Comparison of ENCODE assay signal across 8 cellular contexts in the genomic region with DNA sequence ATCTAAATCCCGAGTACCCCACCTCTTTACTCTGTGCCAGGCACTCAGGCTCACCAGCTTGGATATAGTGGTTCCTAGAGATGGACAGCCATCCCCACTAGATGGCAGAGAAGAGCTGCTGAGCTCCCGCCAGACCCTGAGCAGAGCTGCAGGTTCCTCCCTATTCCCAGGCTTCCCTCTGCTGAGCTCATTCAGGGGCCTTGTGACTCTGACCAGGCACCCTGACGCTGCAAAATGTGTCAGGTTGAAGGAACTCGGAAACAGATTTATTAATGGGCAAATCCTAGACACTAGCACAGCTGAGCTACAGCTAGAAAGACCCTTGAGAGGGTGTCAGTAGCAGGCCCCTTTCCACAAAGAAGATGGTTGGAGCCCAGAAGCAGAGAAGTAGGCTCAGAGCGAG. TPM values are rescaled to one million over a fixed set of nuclear protein-coding genes. Genes with fewer than 3 reads are reported as not detected.
DNase-seq lines count a peak whose midpoint lies in the region; ATAC-seq and TF ChIP-seq lines count a peak whose summit lies in the region.

No MANE protein-coding gene starts in this region.

- H3K36me3 ChIP-seq in DND-41 (ENCODE audit: insufficient read depth, low read length) (peaks cover 30% of the 10 kb centered on the region), heart left ventricle (peaks cover 0 to 38% (median 2%) of the 10 kb centered on the region in 9 donors), uterus (no peaks in the 10 kb centered on the region)

- no peak overlapping the region for H3K4me2 ChIP-seq in DND-41 (ENCODE audit: insufficient read depth, low read length)

- H3K9me3 ChIP-seq in DND-41 (ENCODE audit: insufficient read depth, low read length, severe bottlenecking): no peaks in the 10 kb centered on the region
- no peaks in the 10 kb centered on the region for H3K9me3 ChIP-seq in heart left ventricle
- H3K9me3 ChIP-seq in uterus: no peaks in the 10 kb centered on the region

- H3K27ac ChIP-seq in DND-41 (ENCODE audit: low read length): peak overlapping the region; percentile 50
- H3K27ac ChIP-seq in heart left ventricle: peak overlapping the region in 11 of 12 donors; percentile 48 to 89 (median 74)
- H3K27ac ChIP-seq in uterus: peak overlapping the region; percentile 83 to 93

- TF ChIP-seq CTCF in DND-41 (IDR thresholded peaks at IDR 0.05; ENCODE audit: borderline replicate concordance, extremely low read depth, low read length, poor library complexity, severe bottlenecking) (peak; percentile 91), heart left ventricle (IDR thresholded peaks at IDR 0.05) (peak; percentile 84 to 97 (median 92)), uterus (IDR thresholded peaks at IDR 0.05) (peak; percentile 87 to 95 (median 92))

- no peaks in the 10 kb centered on the region for H3K4me1 ChIP-seq in DND-41 (ENCODE audit: insufficient read depth, low read length)
- peaks cover 3 to 59% (median 29%) of the 10 kb centered on the region in 12 donors for H3K4me1 ChIP-seq in heart left ventricle
- no peaks in the 10 kb centered on the region for H3K4me1 ChIP-seq in uterus

- DNase-seq in DND-41 (peak; percentile 76), H4 (ENCODE audit: low spot score) (peak; percentile 94), NAMALWA (ENCODE audit: low spot score) (peak; percentile 78), amniotic epithelial cell (ENCODE audit: low read depth) (peak; percentile 93), heart left ventricle (peak; percentile 87 to 89 (median 88)), pons (ENCODE audit: low spot score) (peak; percentile 96), uterus (peak; percentile 89 to 90)

- H3K9ac ChIP-seq in DND-41 (ENCODE audit: low read depth, low read length): no peak overlapping the region

- no peaks in the 10 kb centered on the region for H3K27me3 ChIP-seq in DND-41 (ENCODE audit: insufficient read depth, low read length, poor library complexity)
- H3K27me3 ChIP-seq in heart left ventricle: no peaks in the 10 kb centered on the region
- H3K27me3 ChIP-seq in uterus: no peaks in the 10 kb centered on the region

- ATAC-seq in DND-41 (ENCODE audit: insufficient read depth, low read depth) (peak; percentile 99), SK-N-SH treated with all-trans-retinoic acid at 6 μM for 48 hours (peak; percentile 96), heart left ventricle (peak; percentile 88 to 93 (median 90))

- H4K20me1 ChIP-seq in DND-41 (ENCODE audit: insufficient read depth, low read length): no peaks in the 10 kb centered on the region

- no peaks in the 10 kb centered on the region for H3K79me2 ChIP-seq in DND-41 (ENCODE audit: insufficient read depth, low read length)

- TF ChIP-seq POLR2A in heart left ventricle (IDR thresholded peaks at IDR 0.05): peak in 1 of 2 donors; percentile 31
- TF ChIP-seq POLR2A in uterus (IDR thresholded peaks at IDR 0.05): no peak

- H3K4me3 ChIP-seq in DND-41 (ENCODE audit: low read depth in 1 of 2, low read length in 2 of 2) (no peak overlapping the region), heart left ventricle (no peak overlapping the region), uterus (no peak overlapping the region)

- WGBS in heart left ventricle, 4 donors: 15 to 21% (median 20%) methylated on average over 5 of the region's 5 CpGs

- intact Hi-C loops in heart left ventricle (cut with DNase I): loop anchor here (1.0 to 5.0 kb wide), 12 partner anchors 72 to 442 kb away; a partner anchor contains a TSS
- intact Hi-C loops in uterus (cut with DNase I; ENCODE audit: low total_unique reads): no loop called here

- H2AFZ ChIP-seq in DND-41 (ENCODE audit: low read depth, low read length): no peak overlapping the region

TF ChIP-seq in SK-N-SH treated with all-trans-retinoic acid at 6 μM for 48 hours, 23 proteins besides CTCF, POLR2A, EP300 and RAD21:
- TF ChIP-seq, protein P1, sequence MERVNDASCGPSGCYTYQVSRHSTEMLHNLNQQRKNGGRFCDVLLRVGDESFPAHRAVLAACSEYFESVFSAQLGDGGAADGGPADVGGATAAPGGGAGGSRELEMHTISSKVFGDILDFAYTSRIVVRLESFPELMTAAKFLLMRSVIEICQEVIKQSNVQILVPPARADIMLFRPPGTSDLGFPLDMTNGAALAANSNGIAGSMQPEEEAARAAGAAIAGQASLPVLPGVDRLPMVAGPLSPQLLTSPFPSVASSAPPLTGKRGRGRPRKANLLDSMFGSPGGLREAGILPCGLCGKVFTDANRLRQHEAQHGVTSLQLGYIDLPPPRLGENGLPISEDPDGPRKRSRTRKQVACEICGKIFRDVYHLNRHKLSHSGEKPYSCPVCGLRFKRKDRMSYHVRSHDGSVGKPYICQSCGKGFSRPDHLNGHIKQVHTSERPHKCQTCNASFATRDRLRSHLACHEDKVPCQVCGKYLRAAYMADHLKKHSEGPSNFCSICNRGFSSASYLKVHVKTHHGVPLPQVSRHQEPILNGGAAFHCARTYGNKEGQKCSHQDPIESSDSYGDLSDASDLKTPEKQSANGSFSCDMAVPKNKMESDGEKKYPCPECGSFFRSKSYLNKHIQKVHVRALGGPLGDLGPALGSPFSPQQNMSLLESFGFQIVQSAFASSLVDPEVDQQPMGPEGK (CRISPR knock-in tag; IDR thresholded peaks at IDR 0.05; ENCODE audit: borderline replicate concordance): no peak
- TF ChIP-seq TCF4 (CRISPR knock-in tag; IDR thresholded peaks at IDR 0.05; ENCODE audit: borderline replicate concordance): no peak
- TF ChIP-seq ARNTL (CRISPR knock-in tag; IDR thresholded peaks at IDR 0.05; ENCODE audit: borderline replicate concordance, low read depth): no peak
- no peak for TF ChIP-seq ZNF70 (CRISPR knock-in tag; IDR thresholded peaks at IDR 0.05)
- TF ChIP-seq ZNF565 (CRISPR knock-in tag; conservative IDR thresholded peaks at IDR 0.05; ENCODE audit: low read depth): no peak
- TF ChIP-seq, protein P2, sequence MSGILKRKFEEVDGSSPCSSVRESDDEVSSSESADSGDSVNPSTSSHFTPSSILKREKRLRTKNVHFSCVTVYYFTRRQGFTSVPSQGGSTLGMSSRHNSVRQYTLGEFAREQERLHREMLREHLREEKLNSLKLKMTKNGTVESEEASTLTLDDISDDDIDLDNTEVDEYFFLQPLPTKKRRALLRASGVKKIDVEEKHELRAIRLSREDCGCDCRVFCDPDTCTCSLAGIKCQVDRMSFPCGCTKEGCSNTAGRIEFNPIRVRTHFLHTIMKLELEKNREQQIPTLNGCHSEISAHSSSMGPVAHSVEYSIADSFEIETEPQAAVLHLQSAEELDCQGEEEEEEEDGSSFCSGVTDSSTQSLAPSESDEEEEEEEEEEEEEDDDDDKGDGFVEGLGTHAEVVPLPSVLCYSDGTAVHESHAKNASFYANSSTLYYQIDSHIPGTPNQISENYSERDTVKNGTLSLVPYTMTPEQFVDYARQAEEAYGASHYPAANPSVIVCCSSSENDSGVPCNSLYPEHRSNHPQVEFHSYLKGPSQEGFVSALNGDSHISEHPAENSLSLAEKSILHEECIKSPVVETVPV (CRISPR knock-in tag; IDR thresholded peaks at IDR 0.05): no peak
- TF ChIP-seq SNAI2 (CRISPR knock-in tag; IDR thresholded peaks at IDR 0.05): no peak
- no peak for TF ChIP-seq GLIS3 (CRISPR knock-in tag; IDR thresholded peaks at IDR 0.05)
- no peak for TF ChIP-seq ZFP30 (CRISPR knock-in tag; IDR thresholded peaks at IDR 0.05)
- no peak for TF ChIP-seq ZC3H10 (CRISPR knock-in tag; IDR thresholded peaks at IDR 0.05)
- TF ChIP-seq TOX (CRISPR knock-in tag; IDR thresholded peaks at IDR 0.05; ENCODE audit: borderline replicate concordance): no peak
- TF ChIP-seq CSDC2 (CRISPR knock-in tag; IDR thresholded peaks at IDR 0.05): no peak

RNA-seq across cellular contexts. Expression of a gene that starts 38.2 kb away (rescaled TPM):
- total RNA-seq in H4 (2014; rRNA removed; shearing (Covaris generic)): not detected in 2 replicates
- not detected for total RNA-seq in heart left ventricle
- under 1 TPM in 1 of 2 donors, not detected in 1; 0.08 TPM for polyA plus RNA-seq in heart left ventricle
- total RNA-seq in uterus: under 1 TPM in 1 of 4 donors, not detected in 3; 0.34 TPM

RNA-seq across cellular contexts. Expression of a gene that starts 50.2 kb away (rescaled TPM):
- total RNA-seq in H4 (2014; rRNA removed; shearing (Covaris generic)): 12.4 and 23.6 TPM in 2 replicates
- total RNA-seq in heart left ventricle (10 to 100 TPM; 13.1 to 34.2 (median 16.6) TPM), uterus (10 to 100 TPM in 3 of 4 donors, 1 to 10 TPM in 1; 4.1 to 70.2 (median 38.6) TPM)
- polyA plus RNA-seq in heart left ventricle: 10 to 100 TPM in 1 of 2 donors, 1 to 10 TPM in 1; 7.2 to 25.2 TPM

RNA-seq across cellular contexts. Expression of a gene that starts 50.5 kb away (rescaled TPM):
- total RNA-seq in H4 (2014; rRNA removed; shearing (Covaris generic)): 35.4 and 40.5 TPM in 2 replicates
- total RNA-seq in heart left ventricle (10 to 100 TPM; 13.0 to 26.7 (median 20.6) TPM), uterus (10 to 100 TPM; 13.8 to 36.2 (median 20.4) TPM)
- 10 to 100 TPM; 10.8 to 42.3 TPM for polyA plus RNA-seq in heart left ventricle

RNA-seq across cellular contexts. Expression of a gene that starts 52.7 kb away (rescaled TPM):
- total RNA-seq in H4 (2014; rRNA removed; shearing (Covaris generic)): not detected in 2 replicates
- total RNA-seq in heart left ventricle: not detected
- not detected for polyA plus RNA-seq in heart left ventricle
- total RNA-seq in uterus: not detected
